In the genomic region with DNA sequence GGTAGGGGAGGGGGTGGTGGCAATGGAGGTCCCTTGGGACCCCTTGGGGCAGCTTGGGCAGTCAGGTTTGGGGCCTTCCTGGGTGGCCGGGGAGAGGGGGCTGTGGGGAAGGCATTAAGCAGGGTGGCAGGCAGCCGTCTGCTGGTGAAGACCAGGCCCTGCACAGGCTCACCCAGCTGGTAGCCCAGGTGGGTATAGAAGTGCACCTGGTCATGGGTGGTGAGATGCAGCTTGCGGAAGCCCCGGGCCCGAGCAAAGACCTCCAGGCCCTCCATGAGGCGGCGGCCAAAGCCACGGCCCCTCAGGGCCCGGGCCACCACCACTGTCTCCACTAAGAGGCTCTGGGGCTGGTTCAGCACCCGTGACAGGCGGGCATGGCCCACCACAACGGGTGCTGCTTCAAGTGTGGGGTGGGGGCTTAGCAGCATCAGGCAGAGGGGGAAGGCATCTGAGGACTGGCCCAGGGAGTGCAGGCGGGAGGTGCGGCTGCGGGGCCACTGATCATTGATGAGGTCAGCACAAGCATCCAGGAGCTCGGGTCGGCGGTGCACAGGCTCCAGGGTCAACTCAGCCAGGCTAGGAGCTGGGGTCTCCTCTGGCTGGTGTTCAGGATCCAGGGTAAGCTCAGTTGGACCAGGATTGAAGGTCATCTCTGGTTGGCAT, we compare ENCODE assay signal across 1 cellular context.
TF ChIP-seq lines count a peak whose summit lies in the region.

No MANE protein-coding gene starts in this region.

TF ChIP-seq in GM12891, 5 proteins besides CTCF, POLR2A, EP300 and RAD21:
- no peak for TF ChIP-seq PAX5 (IDR thresholded peaks at IDR 0.05; ENCODE audit: insufficient read depth, low read length, severe bottlenecking)
- TF ChIP-seq TAF1 (IDR thresholded peaks at IDR 0.05; ENCODE audit: low read depth, low read length), result no peak
- no peak for TF ChIP-seq SPI1 (IDR thresholded peaks at IDR 0.05; ENCODE audit: low read depth, low read length)
- TF ChIP-seq POLR2AphosphoS5 (IDR thresholded peaks at IDR 0.05; ENCODE audit: low read depth, low read length), result no peak
- TF ChIP-seq POU2F2 (IDR thresholded peaks at IDR 0.05; ENCODE audit: low read depth, low read length), result no peak
